ENCODE assay signal across 8 cellular contexts in the genomic region with DNA sequence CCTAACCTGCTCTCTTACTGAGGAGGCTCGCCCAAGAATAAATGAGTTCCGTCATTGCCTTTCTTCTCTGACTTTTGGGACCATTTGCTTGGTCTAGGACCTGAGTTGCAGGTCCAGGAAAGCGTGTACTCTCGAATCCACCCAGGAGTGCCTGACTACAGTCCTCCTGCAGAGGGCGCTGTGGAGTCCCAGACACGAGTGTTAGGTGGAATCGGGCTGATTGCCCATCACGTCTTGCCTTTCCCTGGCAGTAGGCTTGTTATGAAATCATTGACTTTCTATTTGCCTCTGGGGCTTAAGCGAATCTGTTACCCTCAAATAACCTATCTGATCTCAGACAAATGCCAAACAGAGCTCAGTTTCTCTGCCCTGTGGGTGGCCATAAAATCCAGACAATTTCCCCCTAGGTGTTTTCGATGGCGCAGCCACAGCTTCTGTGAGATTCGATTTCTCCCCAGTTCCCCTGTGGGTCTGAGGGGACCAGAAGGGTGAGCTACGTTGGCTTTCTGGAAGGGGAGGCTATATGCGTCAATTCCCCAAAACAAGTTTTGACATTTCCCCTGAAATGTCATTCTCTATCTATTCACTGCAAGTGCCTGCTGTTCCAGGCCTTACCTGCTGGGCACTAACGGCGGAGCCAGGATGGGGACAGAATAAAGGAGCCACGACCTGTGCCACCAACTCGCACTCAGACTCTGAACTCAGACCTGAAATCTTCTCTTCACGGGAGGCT. TPM values are rescaled to one million over a fixed set of nuclear protein-coding genes. Genes with fewer than 3 reads are reported as not detected.
DNase-seq lines count a peak whose midpoint lies in the region; ATAC-seq and TF ChIP-seq lines count a peak whose summit lies in the region.

A gene with protein sequence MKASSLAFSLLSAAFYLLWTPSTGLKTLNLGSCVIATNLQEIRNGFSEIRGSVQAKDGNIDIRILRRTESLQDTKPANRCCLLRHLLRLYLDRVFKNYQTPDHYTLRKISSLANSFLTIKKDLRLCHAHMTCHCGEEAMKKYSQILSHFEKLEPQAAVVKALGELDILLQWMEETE (plus strand): TSS at position 685 of the 733 bp plus-strand sequence. CDS start 230 bp downstream, outside the sequence.

- H3K4me3 ChIP-seq in AG09309 (ENCODE audit: control insufficient read depth, low read depth, low read length) (no peak within 1 kb of the TSS), GM23248 (no peak within 1 kb of the TSS), epithelial cell of esophagus (ENCODE audit: low read length) (no peak within 1 kb of the TSS)

- H3K27ac ChIP-seq in GM23248 = no peak within 1 kb of the TSS

- peaks cover 15% of the 10 kb centered on the region for H3F3A ChIP-seq in GM23248 (ENCODE audit: insufficient read depth)

- no peaks in the 10 kb centered on the region for H3K9me3 Mint-ChIP-seq in naive B cell
- H3K9me3 Mint-ChIP-seq in stimulated activated effector memory CD8-positive, alpha-beta T cell treated with anti-CD3 and anti-CD28 coated beads, Interleukin-12 subunit alpha, Interleukin-12 subunit beta, amount 100 ng/mL, for 72 hours = no peaks in the 10 kb centered on the region

- H3K4me3 Mint-ChIP-seq in naive B cell = peak within 1 kb of the TSS in 1 of 8 donors; percentile 16
- H3K4me3 Mint-ChIP-seq in stimulated activated effector memory CD8-positive, alpha-beta T cell treated with anti-CD3 and anti-CD28 coated beads, Interleukin-12 subunit alpha, Interleukin-12 subunit beta, amount 100 ng/mL, for 72 hours = no peak within 1 kb of the TSS

- DNase-seq in AG09309 (ENCODE audit: low read depth) (peak; percentile 50), GM23248 (peak; percentile 93), NCI-H748 treated with DMSO at 0.1 percent for 48 hours (lab: John Stamatoyannopoulos, UW) (peak; percentile 31), epithelial cell of esophagus (ENCODE audit: low read depth) (peak; percentile 92), naive B cell (peak; percentile 62), NCI-H510A treated with DMSO at 0.1 percent for 48 hours (lab: John Stamatoyannopoulos, UW) (no peak)
- DNase-seq in activated CD8-positive, alpha-beta memory T cell treated with anti-CD3 and anti-CD28 coated beads for 4 hours (ENCODE audit: low read depth in 2 of 2) = peak; percentile 71 to 72
- DNase-seq in stimulated activated effector memory CD8-positive, alpha-beta T cell treated with anti-CD3 and anti-CD28 coated beads, Interleukin-12 subunit alpha, Interleukin-12 subunit beta, amount 100 ng/mL, for 72 hours (ENCODE audit: low spot score in 2 of 2) = peak; percentile 92

- peaks cover 19 to 22% (median 20%) of the 10 kb centered on the region in 3 donors for H3K27me3 Mint-ChIP-seq in naive B cell

- no peaks in the 10 kb centered on the region for H3K9me3 ChIP-seq in GM23248 (ENCODE audit: low read depth)

- H3K4me1 Mint-ChIP-seq in naive B cell = peaks cover 0 to 8% (median 7%) of the 10 kb centered on the region in 3 donors
- H3K4me1 Mint-ChIP-seq in stimulated activated effector memory CD8-positive, alpha-beta T cell treated with anti-CD3 and anti-CD28 coated beads, Interleukin-12 subunit alpha, Interleukin-12 subunit beta, amount 100 ng/mL, for 72 hours = peaks cover 11% of the 10 kb centered on the region

- no peak within 1 kb of the TSS for H3K4me2 ChIP-seq in GM23248 (ENCODE audit: unreplicated experiment)

- H4K20me1 ChIP-seq in GM23248 (ENCODE audit: insufficient read depth) = no peaks in the 10 kb centered on the region

- H3K79me2 ChIP-seq in GM23248 (ENCODE audit: insufficient read depth) = no peaks in the 10 kb centered on the region

- peaks cover 0 to 8% of the 10 kb centered on the region in 2 donors for H3K36me3 Mint-ChIP-seq in naive B cell
- H3K36me3 Mint-ChIP-seq in stimulated activated effector memory CD8-positive, alpha-beta T cell treated with anti-CD3 and anti-CD28 coated beads, Interleukin-12 subunit alpha, Interleukin-12 subunit beta, amount 100 ng/mL, for 72 hours = no peaks in the 10 kb centered on the region

- WGBS in GM23248 (ENCODE audit: low coverage in 1 of 2, low lambda C conversion rate in 2 of 2, missing lambda C conversion rate in 2 of 2), 2 experiments = 57 to 61% methylated on average over 19 of the region's 19 CpGs

- TF ChIP-seq CTCF in AG09309 (IDR thresholded peaks at IDR 0.05; ENCODE audit: control insufficient read depth, insufficient read depth, low read depth, low read length, missing control alignments) (peak; percentile 89), epithelial cell of esophagus (IDR thresholded peaks at IDR 0.05; ENCODE audit: insufficient read depth, low read depth, low read length, missing control alignments) (peak; percentile 100)

- H3K4me1 ChIP-seq in GM23248 (ENCODE audit: insufficient read depth) = peaks cover 28% of the 10 kb centered on the region

- ATAC-seq in naive B cell (ENCODE audit: low read depth in 2 of 2) = peak; percentile 81 to 92
- peak; percentile 87 for ATAC-seq in stimulated activated effector memory CD8-positive, alpha-beta T cell treated with anti-CD3 and anti-CD28 coated beads, Interleukin-12 subunit alpha, Interleukin-12 subunit beta, amount 100 ng/mL, for 72 hours

- no peak within 1 kb of the TSS for H3K9ac ChIP-seq in GM23248

- H2AFZ ChIP-seq in GM23248 = 0 out of 2 replicates have a peak within 1 kb of the TSS, but pooled peaks have one; percentile 17

- in situ Hi-C loops in GM23248 (cut with MboI) = no loop called here

- 0 out of 2 replicates have a peak, but pooled peaks cover under 1% of the 10 kb centered on the region for H3K27me3 ChIP-seq in GM23248 (replicated peaks; ENCODE audit: insufficient read depth)

- H3K36me3 ChIP-seq in GM23248 (ENCODE audit: low read depth) = no peaks in the 10 kb centered on the region

- H3K9me2 ChIP-seq in GM23248 (ENCODE audit: insufficient read depth) = no peaks in the 10 kb centered on the region

- peak within 1 kb of the TSS in 2 of 6 donors; percentile 52 to 61 for H3K27ac Mint-ChIP-seq in naive B cell
- no peak within 1 kb of the TSS for H3K27ac Mint-ChIP-seq in stimulated activated effector memory CD8-positive, alpha-beta T cell treated with anti-CD3 and anti-CD28 coated beads, Interleukin-12 subunit alpha, Interleukin-12 subunit beta, amount 100 ng/mL, for 72 hours

RNA-seq across cellular contexts. Expression of the gene that starts here (rescaled TPM):
- 0.25 TPM in 1 of 2 replicates, not detected in the other for total RNA-seq in GM23248 (2014; rRNA removed; shearing (Covaris generic))
- polyA plus RNA-seq in GM23248 (2016; fragmentation: Nextera tagmentation; extraction: Ambion mirVana) = not detected in 2 replicates
- not detected for polyA plus RNA-seq in naive B cell (ENCODE audit: low read depth in 6 of 6)

Comparison
In these comparisons a context has a peak if more than half of its experiments do, and no peak if none do; other contexts are left out.
1. Peak in DNase-seq in GM23248; RNA of the gene not detected or under 1 TPM.
2. Peak in DNase-seq and ATAC-seq in naive B cell; RNA of the gene not detected or under 1 TPM.